In genomic region chr19:49552749-49553148, GRCh38 we compare ENCODE assay signal across 1 cellular context.
TF ChIP-seq lines count a peak whose summit lies in the region.

No MANE protein-coding gene starts in this region.

TF ChIP-seq in endothelial cell of umbilical vein, 7 proteins besides CTCF, POLR2A, EP300 and RAD21:
- TF ChIP-seq FOS (IDR thresholded peaks at IDR 0.05; ENCODE audit: borderline replicate concordance, insufficient read depth, low read length) (no peak), JUN (IDR thresholded peaks at IDR 0.05; ENCODE audit: borderline replicate concordance, insufficient read depth, insufficient read length, low read depth) (no peak), EZH2 (IDR thresholded peaks at IDR 0.05; ENCODE audit: borderline replicate concordance, low read depth, low read length, severe bottlenecking) (no peak), GATA2 (IDR thresholded peaks at IDR 0.05; ENCODE audit: insufficient read depth, insufficient read length, low read depth, low read length) (no peak), POLR2AphosphoS5 (IDR thresholded peaks at IDR 0.05; ENCODE audit: insufficient read depth, low read depth, low read length) (no peak), MYC (IDR thresholded peaks at IDR 0.05; ENCODE audit: low read depth, low read length) (no peak), MAX (IDR thresholded peaks at IDR 0.05; ENCODE audit: insufficient read depth, insufficient read length) (no peak)
TF ChIP-seq in endothelial cell of umbilical vein: peak in this region for 0.
